ENCODE assay signal across 8 cellular contexts in the genomic region with DNA sequence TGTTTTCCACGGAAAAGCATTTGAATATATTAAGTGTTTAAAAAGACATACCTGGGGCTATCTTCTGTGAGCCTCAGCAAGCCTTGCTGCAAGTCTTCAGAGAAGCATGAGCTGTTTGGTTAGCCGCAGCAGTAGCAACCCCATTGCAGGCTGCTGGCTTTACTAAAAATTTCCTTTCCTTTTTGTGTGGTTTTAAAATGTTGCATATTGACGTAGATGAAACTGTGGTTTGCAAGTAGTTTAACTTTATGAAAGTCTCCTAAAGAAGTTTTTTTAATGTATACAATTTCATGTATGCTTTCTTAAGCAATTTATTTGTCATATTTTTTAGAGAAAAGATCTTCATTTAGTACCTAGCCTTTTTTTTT. TPM values are rescaled to one million over a fixed set of nuclear protein-coding genes. Genes with fewer than 3 reads are reported as not detected.
DNase-seq lines count a peak whose midpoint lies in the region; ATAC-seq and FAIRE-seq lines count a peak whose summit lies in the region.

A gene with protein sequence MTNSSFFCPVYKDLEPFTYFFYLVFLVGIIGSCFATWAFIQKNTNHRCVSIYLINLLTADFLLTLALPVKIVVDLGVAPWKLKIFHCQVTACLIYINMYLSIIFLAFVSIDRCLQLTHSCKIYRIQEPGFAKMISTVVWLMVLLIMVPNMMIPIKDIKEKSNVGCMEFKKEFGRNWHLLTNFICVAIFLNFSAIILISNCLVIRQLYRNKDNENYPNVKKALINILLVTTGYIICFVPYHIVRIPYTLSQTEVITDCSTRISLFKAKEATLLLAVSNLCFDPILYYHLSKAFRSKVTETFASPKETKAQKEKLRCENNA (minus strand): TSS at position 164 of the 368 bp plus-strand sequence. CDS start 3,830 bp downstream, outside the sequence.

- no peaks in the 10 kb centered on the region for H3K9me3 Mint-ChIP-seq in activated CD4-positive, alpha-beta memory T cell treated with anti-CD3 and anti-CD28 coated beads for 36 hours

- peak within 1 kb of the TSS; percentile 86 for H3K4me3 Mint-ChIP-seq in activated CD4-positive, alpha-beta memory T cell treated with anti-CD3 and anti-CD28 coated beads for 36 hours

- H3K36me3 Mint-ChIP-seq in activated CD4-positive, alpha-beta memory T cell treated with anti-CD3 and anti-CD28 coated beads for 36 hours: peaks cover 46% of the 10 kb centered on the region

- CTCF ChIA-PET in activated CD4-positive, alpha-beta memory T cell treated with anti-CD3 and anti-CD28 coated beads for 36 hours (lab: Charles Lee): interaction anchor here (0.7 to 4.4 kb wide), 4 partner anchors 13 to 440 kb away, joined by 3 to 43 read pairs (median 3); partner anchors contain the start of gene SIAH2

- FAIRE-seq in GM18507 (lab: Jason Lieb, UNC): peak; percentile 85

- ATAC-seq in HG02938 (IDR thresholded peaks at IDR 0.05; ENCODE audit: unreplicated experiment): peak; percentile 86

- H3K4me1 Mint-ChIP-seq in activated CD4-positive, alpha-beta memory T cell treated with anti-CD3 and anti-CD28 coated beads for 36 hours (ENCODE audit: low read depth): peaks cover 65% of the 10 kb centered on the region

- DNase-seq in GM18507 (ENCODE audit: extremely low spot score, insufficient read length, low read depth): peak; percentile 5
- DNase-seq in activated CD4-positive, alpha-beta memory T cell treated with anti-CD3 and anti-CD28 coated beads for 36 hours: peak; percentile 84
- peak in 2 of 3 donors; percentile 50 for DNase-seq in stimulated activated CD4-positive, alpha-beta T cell treated with anti-CD3 and anti-CD28 coated beads, Interleukin-12 subunit alpha, Interleukin-12 subunit beta, amount 100 ng/mL, for 48 hours (ENCODE audit: low read depth in 2 of 3, low spot score in 1 of 3)
- DNase-seq in NCI-H510A (lab: John Stamatoyannopoulos, UW): no peak
- DNase-seq in amniotic stem cell (lab: John Stamatoyannopoulos, UW): no peak
- no peak for DNase-seq in NCI-H2171 treated with DMSO at 0.1 percent for 48 hours (lab: John Stamatoyannopoulos, UW)
- no peak for DNase-seq in pons (ENCODE audit: low spot score)

- H3K27ac Mint-ChIP-seq in activated CD4-positive, alpha-beta memory T cell treated with anti-CD3 and anti-CD28 coated beads for 36 hours: peak within 1 kb of the TSS; percentile 99

- intact Hi-C loops in activated CD4-positive, alpha-beta memory T cell treated with anti-CD3 and anti-CD28 coated beads for 36 hours (cut with micrococcal nuclease): loop anchor here (1.0 to 5.0 kb wide), 11 partner anchors 12 to 1959 kb away; partner anchors contain the start of genes GPR87, RAP2B and SELENOT

- H3K27me3 Mint-ChIP-seq in activated CD4-positive, alpha-beta memory T cell treated with anti-CD3 and anti-CD28 coated beads for 36 hours: no peaks in the 10 kb centered on the region

- POLR2A ChIA-PET in activated CD4-positive, alpha-beta memory T cell treated with anti-CD3 and anti-CD28 coated beads for 36 hours (lab: Charles Lee): interaction anchor here (1.0 to 5.1 kb wide), 11 partner anchors 10 to 1071 kb away, joined by 3 to 111 read pairs (median 7); partner anchors contain the start of genes P2RY14 and SIAH2

RNA-seq across cellular contexts. Expression of the gene that starts here (rescaled TPM):
- total RNA-seq in activated CD4-positive, alpha-beta memory T cell treated with anti-CD3 and anti-CD28 coated beads for 36 hours: 10 to 100 TPM; 70.7 to 74.0 TPM

Comparison
In these comparisons a context has a peak if more than half of its experiments do, and no peak if none do; other contexts are left out.
1. DNase-seq: peak in GM18507 (single experiment), activated CD4-positive, alpha-beta memory T cell treated with anti-CD3 and anti-CD28 coated beads for 36 hours (single experiment) and stimulated activated CD4-positive, alpha-beta T cell treated with anti-CD3 and anti-CD28 coated beads, Interleukin-12 subunit alpha, Interleukin-12 subunit beta, amount 100 ng/mL, for 48 hours (2 of 3); none in NCI-H510A (single experiment), amniotic stem cell (single experiment), NCI-H2171 treated with DMSO at 0.1 percent for 48 hours (single experiment) and pons (single experiment).